ENCODE assay signal across 14 cellular contexts in genomic region chr21:45410151-45410864, GRCh38. TPM values are rescaled to one million over a fixed set of nuclear protein-coding genes. Genes with fewer than 3 reads are reported as not detected.
DNase-seq lines count a peak whose midpoint lies in the region; ATAC-seq, FAIRE-seq and TF ChIP-seq lines count a peak whose summit lies in the region.
"Had no signal": no experiment of that assay in that cellular context is flagged by ENCODE, and none has a peak within 500 bp of the region (broad histone marks: within the 10 kb centered on the region; RNA-seq: fewer than 3 reads in every experiment).

No MANE protein-coding gene starts in this region.

- peak overlapping the region; percentile 32 for H3K18ac ChIP-seq in trophoblast cell (ENCODE audit: low read length)

- no peak overlapping the region for H3K27ac ChIP-seq in BLaER1
- H3K27ac ChIP-seq in K562 (ENCODE audit: extremely low read depth, low read depth, low read length), result peak overlapping the region; percentile 83
- peak overlapping the region; percentile 89 for H3K27ac ChIP-seq in hepatocyte
- H3K27ac ChIP-seq in trophoblast cell (ENCODE audit: low read depth, low read length), result no peak overlapping the region
- H3K27ac ChIP-seq in MM.1S (ENCODE audit: low read length), result no peak overlapping the region

- no peak for TF ChIP-seq RAD21 in K562 (CRISPR knock-in tag; conservative IDR thresholded peaks at IDR 0.05 in 1 of 2, IDR thresholded peaks at IDR 0.05 in 1 of 2)

- CTCF ChIA-PET in K562 (lab: Yijun Ruan, JAX; ENCODE audit: low intra/inter-chr PET ratio), result no interaction called here

- H4K20me1 ChIP-seq in BLaER1 (peaks cover 42% of the 10 kb centered on the region), K562 (replicated peaks; ENCODE audit: control insufficient read depth, insufficient read depth, low read length) (0 out of 2 replicates have a peak, but pooled peaks cover 5% of the 10 kb centered on the region), hepatocyte (ENCODE audit: insufficient read depth, poor library complexity, severe bottlenecking) (peaks cover 2% of the 10 kb centered on the region), MM.1S (ENCODE audit: insufficient read depth, low read length) (no peaks in the 10 kb centered on the region)

- TF ChIP-seq POLR2A in K562 (conservative IDR thresholded peaks at IDR 0.05), result no peak

- no peak overlapping the region for H2AK5ac ChIP-seq in trophoblast cell (ENCODE audit: low read length)

- H3K27me3 ChIP-seq in BLaER1 (peaks cover 78% of the 10 kb centered on the region), K562 (ENCODE audit: control insufficient read depth in 2 of 2, insufficient read depth in 2 of 2, low read length in 2 of 2) (no peaks in the 10 kb centered on the region), hepatocyte (no peaks in the 10 kb centered on the region), trophoblast cell (ENCODE audit: insufficient read depth, low read length) (no peaks in the 10 kb centered on the region), MM.1S (replicated peaks; ENCODE audit: insufficient read depth, low read length) (peaks cover 96% of the 10 kb centered on the region), MG63 (no peaks in the 10 kb centered on the region)

- no peaks in the 10 kb centered on the region for H3F3A ChIP-seq in MM.1S (ENCODE audit: insufficient read depth, low read length)

- no peak overlapping the region for H4K91ac ChIP-seq in trophoblast cell (ENCODE audit: low read depth, low read length)

- H3K9ac ChIP-seq in BLaER1 (no peak overlapping the region), K562 (ENCODE audit: insufficient read depth in 1 of 2, low read depth in 2 of 2, low read length in 2 of 2) (peak overlapping the region; percentile 51 to 57), trophoblast cell (ENCODE audit: low read length) (no peak overlapping the region), MM.1S (ENCODE audit: low read length) (no peak overlapping the region)

- H3K79me2 ChIP-seq in K562 (ENCODE audit: control insufficient read depth, insufficient read depth, low read length) (peaks cover 42% of the 10 kb centered on the region), hepatocyte (peaks cover 63% of the 10 kb centered on the region), trophoblast cell (ENCODE audit: control insufficient read depth, insufficient read depth, low read length, poor library complexity) (peaks cover 39% of the 10 kb centered on the region), MM.1S (ENCODE audit: low read length) (no peaks in the 10 kb centered on the region)

- no peak for TF ChIP-seq CTCF in K562 (IDR thresholded peaks at IDR 0.05 in 2 of 3, conservative IDR thresholded peaks at IDR 0.05 in 1 of 3; ENCODE audit: insufficient read depth in 2 of 3, low read depth in 1 of 3, low read length in 3 of 3)
- TF ChIP-seq CTCF in hepatocyte (IDR thresholded peaks at IDR 0.05; ENCODE audit: poor library complexity), result no peak
- TF ChIP-seq CTCF in MM.1S (IDR thresholded peaks at IDR 0.05; ENCODE audit: low read length), result no peak

- no peaks in the 10 kb centered on the region for H3K36me3 ChIP-seq in BLaER1
- no peaks in the 10 kb centered on the region for H3K36me3 ChIP-seq in K562 (ENCODE audit: control insufficient read depth, insufficient read depth, low read length)
- no peaks in the 10 kb centered on the region for H3K36me3 ChIP-seq in hepatocyte (replicated peaks; ENCODE audit: insufficient read depth, low read depth)
- H3K36me3 ChIP-seq in trophoblast cell (ENCODE audit: control insufficient read depth in 1 of 2, insufficient read depth in 2 of 2, low read length in 2 of 2), result peaks cover 30 to 36% of the 10 kb centered on the region in 2 experiments
- H3K36me3 ChIP-seq in MM.1S (replicated peaks; ENCODE audit: insufficient read depth, low read length), result no peaks in the 10 kb centered on the region
- no peaks in the 10 kb centered on the region for H3K36me3 ChIP-seq in MG63

- H3K4ac ChIP-seq in trophoblast cell (ENCODE audit: low read depth, low read length), result peak overlapping the region; percentile 38

- DNase-seq in K562 (ENCODE audit: extremely low read depth in 1 of 4, low spot score in 3 of 4) (peak in 2 of 4 experiments; percentile 56 to 77), hepatocyte (ENCODE audit: low spot score) (no peak), trophoblast cell (no peak), cerebellar cortex (ENCODE audit: low spot score) (no peak), MM.1S (no peak), MG63 (no peak), NCI-H128 (lab: John Stamatoyannopoulos, UW; ENCODE audit: unreplicated experiment) (no peak)
- DNase-seq: activated naive CD8-positive, alpha-beta T cell treated with anti-CD3 and anti-CD28 coated beads, Interleukin-2, amount 50 U/mL, for 24 hours; Kasumi-1; NCI-H226 had no signal

- H3K4me3 ChIP-seq in BLaER1, result no peak overlapping the region
- H3K4me3 ChIP-seq in K562, result no peak overlapping the region
- H3K4me3 ChIP-seq in hepatocyte, result no peak overlapping the region
- no peak overlapping the region for H3K4me3 ChIP-seq in trophoblast cell (ENCODE audit: low read depth, low read length)
- H3K4me3 ChIP-seq in MM.1S (ENCODE audit: low read length), result no peak overlapping the region
- H3K4me3 ChIP-seq in MG63, result no peak overlapping the region

- H3K4me1 ChIP-seq in BLaER1 (peaks cover 32% of the 10 kb centered on the region), K562 (replicated peaks in 1 of 2; ENCODE audit: control insufficient read depth in 2 of 2, insufficient read depth in 2 of 2, low read length in 2 of 2) (peaks cover 47 to 93% of the 10 kb centered on the region in 2 experiments), hepatocyte (ENCODE audit: insufficient read depth) (peaks cover 57% of the 10 kb centered on the region), trophoblast cell (ENCODE audit: control insufficient read depth in 1 of 2, insufficient read depth in 2 of 2, low read length in 2 of 2) (peaks cover 38 to 52% of the 10 kb centered on the region in 2 experiments), MM.1S (ENCODE audit: low read length) (no peaks in the 10 kb centered on the region)

- in situ Hi-C loops in K562 (cut with MboI), result no loop called here

- intact Hi-C loops in K562 (cut with micrococcal nuclease), result no loop called here

- H4K8ac ChIP-seq in trophoblast cell (ENCODE audit: low read depth, low read length), result no peak overlapping the region

- H3K9me3 ChIP-seq in BLaER1 (no peaks in the 10 kb centered on the region), K562 (replicated peaks; ENCODE audit: control insufficient read depth, insufficient read depth, low read depth, low read length) (no peaks in the 10 kb centered on the region), hepatocyte (ENCODE audit: low read depth) (no peaks in the 10 kb centered on the region), trophoblast cell (ENCODE audit: insufficient read depth, low read depth, low read length) (no peaks in the 10 kb centered on the region), MM.1S (replicated peaks; ENCODE audit: insufficient read depth, low read length) (no peaks in the 10 kb centered on the region), MG63 (no peaks in the 10 kb centered on the region)

- no peak overlapping the region for H3K23ac ChIP-seq in trophoblast cell (ENCODE audit: low read length)

- peaks cover 27% of the 10 kb centered on the region for H3K79me1 ChIP-seq in trophoblast cell (ENCODE audit: low read length)

- peak overlapping the region; percentile 16 for H3K14ac ChIP-seq in trophoblast cell (ENCODE audit: low read length)

- BruUV-seq in K562 (replicated peaks; lab: Mats Ljungman, UMichigan), result no TSS peak

- peak; percentile 88 for FAIRE-seq in K562 (lab: Jason Lieb, UNC)
- FAIRE-seq: A204.1, D721Med, TTC549 had no signal

- no peak overlapping the region for H2BK5ac ChIP-seq in trophoblast cell (ENCODE audit: low read depth, low read length, poor library complexity)

- peak; percentile 23 for ATAC-seq in K562
- ATAC-seq: activated naive CD8-positive, alpha-beta T cell treated with anti-CD3 and anti-CD28 coated beads, Interleukin-2, amount 50 U/mL, for 24 hours had no signal

- H3K4me2 ChIP-seq in BLaER1 (peak overlapping the region; percentile 58), K562 (ENCODE audit: insufficient read depth, low read length) (peak overlapping the region; percentile 63), hepatocyte (peak overlapping the region; percentile 56), trophoblast cell (ENCODE audit: low read length) (no peak overlapping the region), MM.1S (ENCODE audit: low read depth, low read length) (no peak overlapping the region)

- H3K9me2 ChIP-seq in hepatocyte (replicated peaks; ENCODE audit: insufficient read depth) (no peaks in the 10 kb centered on the region), MM.1S (replicated peaks; ENCODE audit: insufficient read depth, low read length) (no peaks in the 10 kb centered on the region)

- no peak; the same call in 1 of the 2 replicates for TF ChIP-seq EP300 in K562 (IDR thresholded peaks at IDR 0.05; ENCODE audit: low read length)

- H4K12ac ChIP-seq in trophoblast cell (ENCODE audit: low read depth, low read length), result no peak overlapping the region

- H2AFZ ChIP-seq in K562 (ENCODE audit: low read depth, low read length), result peak overlapping the region; percentile 55
- no peak overlapping the region for H2AFZ ChIP-seq in hepatocyte
- no peak overlapping the region for H2AFZ ChIP-seq in trophoblast cell (ENCODE audit: insufficient read depth, low read length, poor library complexity)
- H2AFZ ChIP-seq in MM.1S (ENCODE audit: low read length), result no peak overlapping the region

- no peak overlapping the region for H2BK12ac ChIP-seq in trophoblast cell (ENCODE audit: low read length)

- no peak overlapping the region for H2BK120ac ChIP-seq in trophoblast cell (ENCODE audit: insufficient read depth, low read length, poor library complexity)

- POLR2A ChIA-PET in K562 (lab: Yijun Ruan, JAX), result interaction anchor here (0.5 to 1.6 kb wide), 9 partner anchors 8 to 266 kb away, joined by 3 to 6 read pairs (median 4); no protein-coding TSS in a partner anchor

- H3K9me1 ChIP-seq in K562 (ENCODE audit: control insufficient read depth, insufficient read depth, low read length), result peaks cover 5% of the 10 kb centered on the region

- WGBS in K562 (ENCODE audit: insufficient coverage, low coverage, missing lambda C conversion rate), result 46% methylated on average over 27 of the region's 28 CpGs
- 60% methylated on average over 28 of the region's 28 CpGs for WGBS in hepatocyte (ENCODE audit: low lambda C conversion rate, missing lambda C conversion rate)
- no CpG with 5 or more reads among the region's 28 CpGs for WGBS in trophoblast cell (ENCODE audit: extremely low coverage, insufficient coverage, insufficient read length)

RNA-seq across cellular contexts. Expression of gene COL18A1, which starts 5.3 kb away (rescaled TPM):
- 18.2 and 47.1 TPM in 2 replicates for total RNA-seq in K562 (2011; cell fraction: chromatin; rRNA removed; ENCODE audit: low replicate concordance)
- total RNA-seq in K562 (2011; cell fraction: nucleolus; rRNA removed), result 42.8 and 53.0 TPM in 2 replicates
- 26.1 and 28.1 TPM in 2 replicates for total RNA-seq in K562 (2011; cell fraction: nucleoplasm; rRNA removed)
- total RNA-seq in K562 (2014; rRNA removed) (12.0 and 16.1 TPM in 2 replicates), K562 (2014; rRNA removed; fragmentation: Illumina TruSeq; extraction: Trizol) (0.54 and 1.1 TPM in 2 replicates), K562 (2015; rRNA removed; fragmentation: Illumina TruSeq; extraction: Trizol) (1.6 and 2.3 TPM in 2 replicates), K562 (2021) (16.1 and 16.4 TPM in 2 replicates), hepatocyte (67.3 and 97.1 TPM in 2 replicates)
- polyA plus RNA-seq in K562 (2011; rRNA removed) (4.9 and 16.8 TPM in 2 replicates), K562 (2014; fragmentation: Illumina TruSeq; extraction: Trizol) (2.0 and 5.5 TPM in 2 replicates), K562 (2014; fragmentation: Nextera tagmentation; extraction: Ambion mirVana) (under 1 TPM; 0.14 to 0.25 TPM), K562 (2014; rRNA removed) (7.8 and 11.8 TPM in 2 replicates), hepatocyte (140 and 178 TPM in 2 replicates)
- 23.2 and 39.2 TPM in 2 replicates for polyA plus RNA-seq in K562 (2011; cell fraction: cytosol; rRNA removed)
- polyA plus RNA-seq in K562 (2011; cell fraction: nucleus; rRNA removed), result 67.4 and 83.8 TPM in 2 replicates
- 6.2 and 11.5 TPM in 2 replicates for polyA plus RNA-seq in K562 (2012)
- 2.9 and 3.3 TPM in 2 replicates for polyA minus RNA-seq in K562 (2011; rRNA and poly(A)+ RNA removed)
- polyA minus RNA-seq in K562 (2011; cell fraction: cytosol; rRNA and poly(A)+ RNA removed), result 11.5 and 49.2 TPM in 2 replicates
- 11.6 and 22.0 TPM in 2 replicates for polyA minus RNA-seq in K562 (2011; cell fraction: nucleus; rRNA and poly(A)+ RNA removed)
- polyA plus RNA-seq in trophoblast cell (2013), result 174 and 188 TPM in 2 replicates
- 22.4 and 26.4 TPM in 2 replicates for total RNA-seq in MG63 (2014; rRNA removed; shearing (Covaris generic); ENCODE audit: low replicate concordance)

Comparison
In these comparisons a context has a peak if more than half of its experiments do, and no peak if none do; other contexts are left out.
1. H3K27ac ChIP-seq: peak in K562 (single experiment) and hepatocyte (single experiment); none in BLaER1 (single experiment), trophoblast cell (single experiment) and MM.1S (single experiment).
2. H3K4me2 ChIP-seq: peak in BLaER1 (single experiment), K562 (single experiment) and hepatocyte (single experiment); none in trophoblast cell (single experiment) and MM.1S (single experiment).
3. H3K9ac ChIP-seq: peak in K562 (2 of 2); none in BLaER1 (single experiment), trophoblast cell (single experiment) and MM.1S (single experiment).